Comparison of ENCODE assay signal across 1 cellular context in genomic region chr18:1014951-1015627, GRCh38.
TF ChIP-seq lines count a peak whose summit lies in the region.

No MANE protein-coding gene starts in this region.

TF ChIP-seq in H1, 55 proteins besides CTCF, POLR2A, EP300 and RAD21:
- peak; percentile 96 for TF ChIP-seq KDM1A (IDR thresholded peaks at IDR 0.05; ENCODE audit: borderline replicate concordance, low read length)
- TF ChIP-seq HDAC2 (IDR thresholded peaks at IDR 0.05; ENCODE audit: borderline replicate concordance in 1 of 2, low read depth in 2 of 2, low read length in 2 of 2), result peak in 1 of 2 experiments; percentile 61; a peak in 1 of 4 replicates
- no peak for TF ChIP-seq SUZ12 (IDR thresholded peaks at IDR 0.05; ENCODE audit: low read length)
- peak; percentile 72 for TF ChIP-seq SP1 (IDR thresholded peaks at IDR 0.05; ENCODE audit: low read depth, low read length)
- peak; percentile 92 for TF ChIP-seq TEAD4 (IDR thresholded peaks at IDR 0.05; ENCODE audit: low read depth, low read length)
TF ChIP-seq in H1: peak in this region for 4.
